In the genomic region with DNA sequence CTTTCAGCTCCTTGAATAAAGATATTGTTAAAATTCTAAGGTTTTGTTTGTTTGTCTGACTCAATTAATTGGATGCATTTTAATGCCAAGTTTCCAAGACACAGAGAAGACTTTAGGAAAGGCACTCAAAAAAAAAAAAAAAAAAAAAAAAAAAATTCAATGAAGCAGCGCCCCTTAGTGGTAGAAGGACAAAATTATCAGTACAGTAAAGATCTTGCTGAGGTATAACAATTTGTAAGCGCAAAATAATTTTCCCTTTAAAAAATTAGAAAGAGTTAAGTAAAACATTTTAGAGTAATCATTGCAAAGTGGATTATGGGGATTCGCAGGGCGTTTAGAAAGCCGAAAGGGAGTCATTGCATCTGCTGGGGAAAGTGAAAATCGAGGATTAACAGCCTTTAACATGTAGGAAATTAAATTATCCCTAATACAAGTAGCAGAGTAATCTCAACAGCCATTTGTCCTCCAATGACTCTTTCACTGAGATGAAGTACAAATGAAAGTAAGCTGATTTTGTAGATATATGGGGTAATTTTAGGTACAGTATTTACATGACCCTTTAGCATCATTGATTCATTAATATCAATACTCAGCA, we compare ENCODE assay signal across 9 cellular contexts. TPM values are rescaled to one million over a fixed set of nuclear protein-coding genes. Genes with fewer than 3 reads are reported as not detected.
DNase-seq lines count a peak whose midpoint lies in the region; ATAC-seq and TF ChIP-seq lines count a peak whose summit lies in the region.
"Had no signal": no experiment of that assay in that cellular context is flagged by ENCODE, and none has a peak within 500 bp of the region (broad histone marks: within the 10 kb centered on the region; RNA-seq: fewer than 3 reads in every experiment).

No MANE protein-coding gene starts in this region.

- no peak overlapping the region for H3K27ac Mint-ChIP-seq in activated B cell treated with CpG ODN at 0.5 μM for 24 hours

- ATAC-seq in activated B cell treated with CpG ODN at 0.5 μM for 24 hours (ENCODE audit: low read depth) (no peak), HG02571 (IDR thresholded peaks at IDR 0.05; ENCODE audit: unreplicated experiment) (no peak), GM19463 (IDR thresholded peaks at IDR 0.05; ENCODE audit: unreplicated experiment) (no peak)

- no peak overlapping the region for H3K4me3 Mint-ChIP-seq in activated B cell treated with CpG ODN at 0.5 μM for 24 hours

- intact Hi-C loops in activated B cell treated with CpG ODN at 0.5 μM for 24 hours (cut with micrococcal nuclease): loop anchor here (2.0 to 5.0 kb wide), 3 partner anchors 417 to 887 kb away; no protein-coding TSS in a partner anchor

- H3K27me3 Mint-ChIP-seq in activated B cell treated with CpG ODN at 0.5 μM for 24 hours: no peaks in the 10 kb centered on the region
- H3K27me3 Mint-ChIP-seq: naive thymus-derived CD8-positive, alpha-beta T cell had no signal

- CTCF ChIA-PET in activated B cell treated with CpG ODN at 0.5 μM for 24 hours (lab: Charles Lee): interaction anchor here (0.7 to 1.6 kb wide), 4 partner anchors 100 to 692 kb away, joined by 4 to 6 read pairs (median 4); no protein-coding TSS in a partner anchor

- DNase-seq in ELF-1 (ENCODE audit: low read depth, low spot score): peak; percentile 34
- DNase-seq in LoVo (ENCODE audit: low spot score): peak; percentile 49
- no peak for DNase-seq in activated B cell treated with CpG ODN at 0.5 μM for 24 hours
- peak; percentile 21 for DNase-seq in kidney glomerular epithelial cell (lab: John Stamatoyannopoulos, UW)
- DNase-seq in epidermal melanocyte (ENCODE audit: insufficient read length, low spot score): no peak
- no peak for DNase-seq in activated CD4-positive, alpha-beta T cell treated with anti-CD3 and anti-CD28 coated beads for 48 hours

- H3K36me3 Mint-ChIP-seq in activated B cell treated with CpG ODN at 0.5 μM for 24 hours (ENCODE audit: low read depth): no peaks in the 10 kb centered on the region
- H3K36me3 Mint-ChIP-seq: naive thymus-derived CD8-positive, alpha-beta T cell had no signal

- H3K9me3 Mint-ChIP-seq in activated B cell treated with CpG ODN at 0.5 μM for 24 hours: no peaks in the 10 kb centered on the region
- H3K9me3 Mint-ChIP-seq: naive thymus-derived CD8-positive, alpha-beta T cell had no signal

- POLR2A ChIA-PET in activated B cell treated with CpG ODN at 0.5 μM for 24 hours (lab: Charles Lee): interaction anchor here (0.6 kb wide), 2 partner anchors 30 to 1998 kb away, joined by 3 read pairs; no protein-coding TSS in a partner anchor

- peak; percentile 79 for TF ChIP-seq CTCF in activated B cell treated with CpG ODN at 0.5 μM for 24 hours (IDR thresholded peaks at IDR 0.05)

- peaks cover 18% of the 10 kb centered on the region for H3K4me1 Mint-ChIP-seq in activated B cell treated with CpG ODN at 0.5 μM for 24 hours

RNA-seq across cellular contexts. Expression of a gene that starts 5.8 kb away (rescaled TPM):
- 23.8 and 27.2 TPM in 2 replicates for total RNA-seq in activated B cell treated with CpG ODN at 0.5 μM for 24 hours

RNA-seq across cellular contexts. Expression of a gene that starts 34.0 kb away (rescaled TPM):
- not detected in 2 replicates for total RNA-seq in activated B cell treated with CpG ODN at 0.5 μM for 24 hours
- total RNA-seq: naive thymus-derived CD8-positive, alpha-beta T cell had no signal

Comparison
In these comparisons a context has a peak if more than half of its experiments do, and no peak if none do; other contexts are left out.
1. DNase-seq: peak in ELF-1 (single experiment), LoVo (single experiment) and kidney glomerular epithelial cell (single experiment); none in activated B cell treated with CpG ODN at 0.5 μM for 24 hours (single experiment), epidermal melanocyte (single experiment) and activated CD4-positive, alpha-beta T cell treated with anti-CD3 and anti-CD28 coated beads for 48 hours (single experiment).